ENCODE assay signal across 26 cellular contexts in the genomic region with DNA sequence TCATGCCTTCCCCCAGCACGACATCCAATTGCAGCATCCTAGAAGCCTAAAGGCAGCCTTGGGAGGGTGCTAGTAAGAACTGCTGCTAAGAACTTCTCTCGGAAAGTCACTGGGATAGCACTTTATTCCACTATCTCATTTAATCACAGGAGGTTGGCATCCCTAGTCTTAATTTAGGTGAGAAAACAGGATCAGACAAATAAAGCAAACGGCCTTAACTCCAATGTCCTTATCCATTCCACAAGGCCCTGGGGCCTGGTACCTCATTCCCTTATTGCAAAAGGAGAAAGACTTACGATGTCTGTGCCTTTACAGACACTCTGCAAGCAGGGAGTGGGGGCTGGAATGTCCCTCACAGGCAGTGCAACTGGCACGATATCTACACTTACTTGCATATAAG.
A peak's percentile ranks its signal among the peaks of the same experiment; 100 is the strongest.
DNase-seq lines count a peak whose midpoint lies in the region; FAIRE-seq and TF ChIP-seq lines count a peak whose summit lies in the region.
"Had no signal": no experiment of that assay in that cellular context is flagged by ENCODE, and none has a peak within 500 bp of the region (broad histone marks: within the 10 kb centered on the region; RNA-seq: fewer than 3 reads in every experiment).

No MANE protein-coding gene starts in this region.

- no peak overlapping the region for H2AFZ ChIP-seq in neural cell (ENCODE audit: low read depth, low read length)

- TF ChIP-seq CTCF in neural cell (IDR thresholded peaks at IDR 0.05; ENCODE audit: poor library complexity, severe bottlenecking): no peak
- no peak for TF ChIP-seq CTCF in D721Med (IDR thresholded peaks at IDR 0.05; ENCODE audit: insufficient read depth, missing control alignments)

- peaks cover 9% of the 10 kb centered on the region for H3K36me3 ChIP-seq in neural cell (ENCODE audit: insufficient read depth, low read length)
- H3K36me3 ChIP-seq: BLaER1 treated with 17β-estradiol and CSF1 and Interleukin-3, amounts not matched to agents 10 nM and 100 nM had no signal

- H3K9me2 ChIP-seq in neural cell (ENCODE audit: insufficient read depth, low read length): no peaks in the 10 kb centered on the region

- peak overlapping the region; percentile 21 for H3K27ac Mint-ChIP-seq in activated naive CD4-positive, alpha-beta T cell treated with anti-CD3 and anti-CD28 coated beads, Interleukin-2, amount 10 ng/mL, durations not matched to agents 7 days and 5 days
- H3K27ac Mint-ChIP-seq: B cell; CD4-positive, alpha-beta T cell; CD8-positive, alpha-beta T cell had no signal

- peak overlapping the region; percentile 82 for H3K27ac ChIP-seq in neural cell (ENCODE audit: low read length)
- H3K27ac ChIP-seq: 22Rv1; A549; BLaER1 treated with 17β-estradiol and CSF1 and Interleukin-3, amounts not matched to agents 10 nM and 100 nM; C4-2B had no signal

- H3K9ac ChIP-seq in neural cell (ENCODE audit: low read length): no peak overlapping the region
- H3K9ac ChIP-seq: BLaER1 treated with 17β-estradiol and CSF1 and Interleukin-3, amounts not matched to agents 10 nM and 100 nM had no signal

- no peak for TF ChIP-seq EP300 in neural cell (conservative IDR thresholded peaks at IDR 0.05; ENCODE audit: poor library complexity, severe bottlenecking)

- H3K9me3 Mint-ChIP-seq in activated naive CD4-positive, alpha-beta T cell treated with anti-CD3 and anti-CD28 coated beads, Interleukin-2, amount 10 ng/mL, durations not matched to agents 7 days and 5 days: no peaks in the 10 kb centered on the region
- H3K9me3 Mint-ChIP-seq: CD4-positive, alpha-beta T cell; CD8-positive, alpha-beta T cell had no signal

- H3K9me3 ChIP-seq in neural cell (ENCODE audit: low read length): no peaks in the 10 kb centered on the region
- H3K9me3 ChIP-seq: A549, Caco-2 had no signal

- H3K36me3 Mint-ChIP-seq in activated naive CD4-positive, alpha-beta T cell treated with anti-CD3 and anti-CD28 coated beads, Interleukin-2, amount 10 ng/mL, durations not matched to agents 7 days and 5 days: no peaks in the 10 kb centered on the region
- H3K36me3 Mint-ChIP-seq: CD8-positive, alpha-beta T cell had no signal

- no peak overlapping the region for H3K4me3 Mint-ChIP-seq in activated naive CD4-positive, alpha-beta T cell treated with anti-CD3 and anti-CD28 coated beads, Interleukin-2, amount 10 ng/mL, durations not matched to agents 7 days and 5 days
- H3K4me3 Mint-ChIP-seq: B cell; CD4-positive, alpha-beta T cell; CD8-positive, alpha-beta T cell had no signal

- H3K27me3 Mint-ChIP-seq in activated naive CD4-positive, alpha-beta T cell treated with anti-CD3 and anti-CD28 coated beads, Interleukin-2, amount 10 ng/mL, durations not matched to agents 7 days and 5 days: peaks cover 5% of the 10 kb centered on the region

- H3K4me2 ChIP-seq in neural cell (ENCODE audit: low read length): no peak overlapping the region
- H3K4me2 ChIP-seq: A549; BLaER1 treated with 17β-estradiol and CSF1 and Interleukin-3, amounts not matched to agents 10 nM and 100 nM had no signal

- no peaks in the 10 kb centered on the region for H3F3A ChIP-seq in neural cell (ENCODE audit: insufficient read depth, low read length, poor library complexity, severe bottlenecking)

- H3K4me3 ChIP-seq in neural cell (ENCODE audit: low read length): no peak overlapping the region
- H3K4me3 ChIP-seq: A549; BLaER1 treated with 17β-estradiol and CSF1 and Interleukin-3, amounts not matched to agents 10 nM and 100 nM; GM12878 had no signal

- no peaks in the 10 kb centered on the region for H3K27me3 ChIP-seq in neural cell (ENCODE audit: insufficient read depth, low read depth, low read length)
- H3K27me3 ChIP-seq: BLaER1 treated with 17β-estradiol and CSF1 and Interleukin-3, amounts not matched to agents 10 nM and 100 nM had no signal

- no peaks in the 10 kb centered on the region for H3K4me1 Mint-ChIP-seq in activated naive CD4-positive, alpha-beta T cell treated with anti-CD3 and anti-CD28 coated beads, Interleukin-2, amount 10 ng/mL, durations not matched to agents 7 days and 5 days
- H3K4me1 Mint-ChIP-seq: B cell had no signal

- CTCF ChIA-PET in activated naive CD4-positive, alpha-beta T cell treated with anti-CD3 and anti-CD28 coated beads, Interleukin-2, amount 10 ng/mL, durations not matched to agents 7 days and 5 days (lab: Charles Lee): no interaction called here

- DNase-seq in activated naive CD4-positive, alpha-beta T cell treated with anti-CD3 and anti-CD28 coated beads, Interleukin-2, amount 10 ng/mL, durations not matched to agents 7 days and 5 days: no peak
- DNase-seq in activated naive CD4-positive, alpha-beta T cell (lab: John Stamatoyannopoulos, UW): no peak
- DNase-seq in ureter (ENCODE audit: low spot score): peak; percentile 3
- no peak for DNase-seq in D721Med (ENCODE audit: insufficient read length, low spot score)
- no peak for DNase-seq in NCI-H146 (lab: John Stamatoyannopoulos, UW)
- DNase-seq: AML-193; Caco-2; Calu3; CD4-positive, alpha-beta T cell; CD8-positive, alpha-beta T cell; DMS 273 treated with DMSO at 0.1 percent for 48 hours; DMS153; DMS53; DMS79; DND-41; EL; GDM1 had no signal

- TF ChIP-seq RAD21 in neural cell (conservative IDR thresholded peaks at IDR 0.05): no peak

- H3K79me2 ChIP-seq in neural cell (replicated peaks; ENCODE audit: insufficient read depth, low read length): no peaks in the 10 kb centered on the region

- FAIRE-seq in D721Med (lab: Jason Lieb, UNC): no peak
- FAIRE-seq: A549, GM12878, GM12892, GM18507 had no signal

- no peaks in the 10 kb centered on the region for H4K20me1 ChIP-seq in neural cell (ENCODE audit: insufficient read depth)
- H4K20me1 ChIP-seq: BLaER1 treated with 17β-estradiol and CSF1 and Interleukin-3, amounts not matched to agents 10 nM and 100 nM had no signal

TF ChIP-seq in neural cell, 6 proteins besides CTCF, POLR2A, EP300 and RAD21:
- TF ChIP-seq SMC3 (conservative IDR thresholded peaks at IDR 0.05; ENCODE audit: poor library complexity) (no peak), TAF1 (IDR thresholded peaks at IDR 0.05; ENCODE audit: low read depth) (no peak), MXI1 (conservative IDR thresholded peaks at IDR 0.05; ENCODE audit: poor library complexity, severe bottlenecking) (no peak), POLR2AphosphoS5 (IDR thresholded peaks at IDR 0.05) (no peak), EZH2 (IDR thresholded peaks at IDR 0.05; ENCODE audit: borderline replicate concordance, insufficient read depth, low read length, poor library complexity, severe bottlenecking) (no peak)
- TF ChIP-seq, protein P1, sequence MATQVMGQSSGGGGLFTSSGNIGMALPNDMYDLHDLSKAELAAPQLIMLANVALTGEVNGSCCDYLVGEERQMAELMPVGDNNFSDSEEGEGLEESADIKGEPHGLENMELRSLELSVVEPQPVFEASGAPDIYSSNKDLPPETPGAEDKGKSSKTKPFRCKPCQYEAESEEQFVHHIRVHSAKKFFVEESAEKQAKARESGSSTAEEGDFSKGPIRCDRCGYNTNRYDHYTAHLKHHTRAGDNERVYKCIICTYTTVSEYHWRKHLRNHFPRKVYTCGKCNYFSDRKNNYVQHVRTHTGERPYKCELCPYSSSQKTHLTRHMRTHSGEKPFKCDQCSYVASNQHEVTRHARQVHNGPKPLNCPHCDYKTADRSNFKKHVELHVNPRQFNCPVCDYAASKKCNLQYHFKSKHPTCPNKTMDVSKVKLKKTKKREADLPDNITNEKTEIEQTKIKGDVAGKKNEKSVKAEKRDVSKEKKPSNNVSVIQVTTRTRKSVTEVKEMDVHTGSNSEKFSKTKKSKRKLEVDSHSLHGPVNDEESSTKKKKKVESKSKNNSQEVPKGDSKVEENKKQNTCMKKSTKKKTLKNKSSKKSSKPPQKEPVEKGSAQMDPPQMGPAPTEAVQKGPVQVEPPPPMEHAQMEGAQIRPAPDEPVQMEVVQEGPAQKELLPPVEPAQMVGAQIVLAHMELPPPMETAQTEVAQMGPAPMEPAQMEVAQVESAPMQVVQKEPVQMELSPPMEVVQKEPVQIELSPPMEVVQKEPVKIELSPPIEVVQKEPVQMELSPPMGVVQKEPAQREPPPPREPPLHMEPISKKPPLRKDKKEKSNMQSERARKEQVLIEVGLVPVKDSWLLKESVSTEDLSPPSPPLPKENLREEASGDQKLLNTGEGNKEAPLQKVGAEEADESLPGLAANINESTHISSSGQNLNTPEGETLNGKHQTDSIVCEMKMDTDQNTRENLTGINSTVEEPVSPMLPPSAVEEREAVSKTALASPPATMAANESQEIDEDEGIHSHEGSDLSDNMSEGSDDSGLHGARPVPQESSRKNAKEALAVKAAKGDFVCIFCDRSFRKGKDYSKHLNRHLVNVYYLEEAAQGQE (IDR thresholded peaks at IDR 0.05; ENCODE audit: borderline replicate concordance): no peak
